ENCODE assay signal across 23 cellular contexts in genomic region chr7:34451923-34452322, GRCh38.
DNase-seq lines count a peak whose midpoint lies in the region; ATAC-seq and TF ChIP-seq lines count a peak whose summit lies in the region.
"Had no signal": no experiment of that assay in that cellular context is flagged by ENCODE, and none has a peak within 500 bp of the region (broad histone marks: within the 10 kb centered on the region; RNA-seq: fewer than 3 reads in every experiment).

No MANE protein-coding gene starts in this region.

- intact Hi-C loops in Right ventricle myocardium inferior (cut with DNase I) = no loop called here
- intact Hi-C loops in upper lobe of right lung (cut with DNase I) = no loop called here

- no peak overlapping the region for H3K4me3 Mint-ChIP-seq in HFFc6
- H3K4me3 Mint-ChIP-seq: activated CD8-positive, alpha-beta T cell treated with anti-CD3 and anti-CD28 coated beads, Interleukin-2, amount 10 ng/mL, durations not matched to agents 7 days and 5 days; IgD-negative memory B cell had no signal

- peak; percentile 39 for DNase-seq in AG10803 (ENCODE audit: low read depth)
- DNase-seq in HFFc6 = peak; percentile 18
- DNase-seq in amniotic epithelial cell (ENCODE audit: low read depth) = peak; percentile 91
- DNase-seq in fibroblast of pulmonary artery (ENCODE audit: low read depth) = peak; percentile 78
- DNase-seq in Right ventricle myocardium inferior (ENCODE audit: missing footprints) = no peak
- DNase-seq in upper lobe of right lung = no peak
- DNase-seq: activated CD4-positive, alpha-beta T cell treated with anti-CD3 and anti-CD28 coated beads for 1 hour; activated CD8-positive, alpha-beta T cell treated with anti-CD3 and anti-CD28 coated beads, Interleukin-2, amount 10 ng/mL, durations not matched to agents 7 days and 5 days; activated gamma-delta T cell treated with Interleukin-2 at 50 U/mL for 16 hours; central memory CD4-positive, alpha-beta T cell; DMS79 treated with DMSO at 0.1 percent for 48 hours; GOT3; kidney glomerular epithelial cell; MM.1S; NCI-H2171 treated with DMSO at 0.1 percent for 48 hours; NCI-H69; Right ventricle myocardium superior; stimulated activated CD4-positive, alpha-beta T cell treated with anti-CD3 and anti-CD28 coated beads, Interleukin-2, amount 100 ng/mL, for 48 hours; stimulated activated naive CD4-positive, alpha-beta T cell treated with Interleukin-2 at 50 U/mL for 16 hours; T-helper 1 cell had no signal

- no peaks in the 10 kb centered on the region for H3K36me3 Mint-ChIP-seq in HFFc6 (ENCODE audit: low read depth)
- H3K36me3 Mint-ChIP-seq: IgD-negative memory B cell had no signal

- no peak for TF ChIP-seq CTCF in AG10803 (conservative IDR thresholded peaks at IDR 0.05; ENCODE audit: low read length)
- TF ChIP-seq CTCF in HFFc6 (IDR thresholded peaks at IDR 0.05) = no peak
- no peak for TF ChIP-seq CTCF in fibroblast of pulmonary artery (IDR thresholded peaks at IDR 0.05; ENCODE audit: low read length, missing control alignments)
- no peak for TF ChIP-seq CTCF in upper lobe of right lung (IDR thresholded peaks at IDR 0.05)

- ATAC-seq in Right ventricle myocardium inferior (no peak), upper lobe of right lung (no peak), GM18868 (IDR thresholded peaks at IDR 0.05; ENCODE audit: unreplicated experiment) (no peak), HG02759 (IDR thresholded peaks at IDR 0.05; ENCODE audit: unreplicated experiment) (no peak)
- ATAC-seq: activated CD8-positive, alpha-beta T cell treated with anti-CD3 and anti-CD28 coated beads, Interleukin-2, amount 10 ng/mL, durations not matched to agents 7 days and 5 days had no signal

- no peak overlapping the region for H3K27ac Mint-ChIP-seq in HFFc6
- H3K27ac Mint-ChIP-seq: activated CD8-positive, alpha-beta T cell treated with anti-CD3 and anti-CD28 coated beads, Interleukin-2, amount 10 ng/mL, durations not matched to agents 7 days and 5 days; IgD-negative memory B cell had no signal

- no peak overlapping the region for H3K27ac ChIP-seq in upper lobe of right lung

- H3K9me3 ChIP-seq in upper lobe of right lung = no peaks in the 10 kb centered on the region

- H3K27me3 ChIP-seq in upper lobe of right lung = no peaks in the 10 kb centered on the region

- no peaks in the 10 kb centered on the region for H3K36me3 ChIP-seq in upper lobe of right lung

- no peaks in the 10 kb centered on the region; the same call in 1 of the 2 replicates for H3K27me3 Mint-ChIP-seq in HFFc6 (ENCODE audit: insufficient read depth)
- H3K27me3 Mint-ChIP-seq: IgD-negative memory B cell had no signal

- H3K4me3 ChIP-seq in AG10803 (ENCODE audit: low read length) (no peak overlapping the region), fibroblast of pulmonary artery (replicated peaks; ENCODE audit: low read depth, low read length) (no peak overlapping the region), upper lobe of right lung (no peak overlapping the region)

- peaks cover 25% of the 10 kb centered on the region for H3K4me1 Mint-ChIP-seq in HFFc6 (ENCODE audit: low read depth)
- H3K4me1 Mint-ChIP-seq: IgD-negative memory B cell had no signal

- H3K9me3 Mint-ChIP-seq in HFFc6 = no peaks in the 10 kb centered on the region

- H3K4me1 ChIP-seq in upper lobe of right lung = no peaks in the 10 kb centered on the region

Comparison
In these comparisons a context has a peak if more than half of its experiments do, and no peak if none do; other contexts are left out.
1. DNase-seq: peak in AG10803 (single experiment), HFFc6 (single experiment), amniotic epithelial cell (single experiment) and fibroblast of pulmonary artery (single experiment); none in Right ventricle myocardium inferior (single experiment) and upper lobe of right lung (single experiment).